1 cellular context compared by ENCODE assay signal in genomic region chr17:34131386-34131785, GRCh38.
TF ChIP-seq lines count a peak whose summit lies in the region.

No MANE protein-coding gene starts in this region.

TF ChIP-seq in H1, 55 proteins besides CTCF, POLR2A, EP300 and RAD21 (continued from another document):
- TF ChIP-seq CHD7 (IDR thresholded peaks at IDR 0.05; ENCODE audit: insufficient replicate concordance, low read length) (no peak), BRCA1 (IDR thresholded peaks at IDR 0.05; ENCODE audit: low read depth, low read length) (no peak), SUZ12 (IDR thresholded peaks at IDR 0.05; ENCODE audit: low read length) (no peak), POU5F1 (IDR thresholded peaks at IDR 0.05; ENCODE audit: low read depth, low read length) (no peak), ATF3 (IDR thresholded peaks at IDR 0.05; ENCODE audit: insufficient read depth, low read depth, low read length) (no peak)
